7 cellular contexts compared by ENCODE assay signal in genomic region chr12:67515679-67516363, GRCh38.
DNase-seq lines count a peak whose midpoint lies in the region; ATAC-seq and TF ChIP-seq lines count a peak whose summit lies in the region.

No MANE protein-coding gene starts in this region.

- no peaks in the 10 kb centered on the region for H3K27me3 ChIP-seq in skeletal muscle tissue (ENCODE audit: control insufficient read depth in 3 of 3, insufficient read depth in 3 of 3, low read length in 3 of 3)

- ATAC-seq in GM18909 (IDR thresholded peaks at IDR 0.05; ENCODE audit: poor library complexity, unreplicated experiment) (peak; percentile 96), omental fat pad (ENCODE audit: low FRiP score) (no peak)

- TF ChIP-seq CTCF in HFF-Myc (IDR thresholded peaks at IDR 0.05; ENCODE audit: low read depth, low read length, missing control alignments), result no peak
- no peak for TF ChIP-seq CTCF in omental fat pad (IDR thresholded peaks at IDR 0.05)

- intact Hi-C loops in head of caudate nucleus (cut with DNase I), result no loop called here

- H3K9me3 ChIP-seq in skeletal muscle tissue (ENCODE audit: control insufficient read depth in 3 of 3, low read length in 3 of 3), result no peaks in the 10 kb centered on the region

- H3K36me3 ChIP-seq in skeletal muscle tissue (ENCODE audit: control insufficient read depth in 3 of 3, insufficient read depth in 3 of 3, low read length in 3 of 3), result no peaks in the 10 kb centered on the region

- H3K4me3 ChIP-seq in HFF-Myc (replicated peaks; ENCODE audit: low read depth, low read length), result no peak overlapping the region
- H3K4me3 ChIP-seq in skeletal muscle tissue (ENCODE audit: low read length in 3 of 3), result peak overlapping the region in 2 of 3 donors; percentile 25 to 38

- peaks cover 24 to 35% (median 26%) of the 10 kb centered on the region in 3 donors for H3K4me1 ChIP-seq in skeletal muscle tissue (ENCODE audit: control insufficient read depth in 3 of 3, insufficient read depth in 3 of 3, low read length in 3 of 3)

- H3K9ac ChIP-seq in skeletal muscle tissue (ENCODE audit: low read depth in 1 of 3, low read length in 3 of 3), result peak overlapping the region in 2 of 3 donors; percentile 51 to 54

- DNase-seq in HFF-Myc (ENCODE audit: extremely low read depth, low read depth) (peak; percentile 14), NCI-H1417 (lab: John Stamatoyannopoulos, UW) (peak; percentile 76 to 95 (median 88)), head of caudate nucleus (no peak), omental fat pad (ENCODE audit: low spot score) (no peak)
- peak; percentile 1 for DNase-seq in activated CD4-positive, alpha-beta T cell treated with anti-CD3 and anti-CD28 coated beads, Interleukin-2, amount 50 U/mL, for 1 hour

- peak overlapping the region; percentile 45 for H3K27ac ChIP-seq in skeletal muscle tissue (ENCODE audit: low read depth, low read length)

Comparison
In these comparisons a context has a peak if more than half of its experiments do, and no peak if none do; other contexts are left out.
1. DNase-seq: peak in HFF-Myc (single experiment), NCI-H1417 (3 of 3) and activated CD4-positive, alpha-beta T cell treated with anti-CD3 and anti-CD28 coated beads, Interleukin-2, amount 50 U/mL, for 1 hour (single experiment); none in head of caudate nucleus (0 of 42) and omental fat pad (single experiment).